Comparison of ENCODE assay signal across 8 cellular contexts in the genomic region with DNA sequence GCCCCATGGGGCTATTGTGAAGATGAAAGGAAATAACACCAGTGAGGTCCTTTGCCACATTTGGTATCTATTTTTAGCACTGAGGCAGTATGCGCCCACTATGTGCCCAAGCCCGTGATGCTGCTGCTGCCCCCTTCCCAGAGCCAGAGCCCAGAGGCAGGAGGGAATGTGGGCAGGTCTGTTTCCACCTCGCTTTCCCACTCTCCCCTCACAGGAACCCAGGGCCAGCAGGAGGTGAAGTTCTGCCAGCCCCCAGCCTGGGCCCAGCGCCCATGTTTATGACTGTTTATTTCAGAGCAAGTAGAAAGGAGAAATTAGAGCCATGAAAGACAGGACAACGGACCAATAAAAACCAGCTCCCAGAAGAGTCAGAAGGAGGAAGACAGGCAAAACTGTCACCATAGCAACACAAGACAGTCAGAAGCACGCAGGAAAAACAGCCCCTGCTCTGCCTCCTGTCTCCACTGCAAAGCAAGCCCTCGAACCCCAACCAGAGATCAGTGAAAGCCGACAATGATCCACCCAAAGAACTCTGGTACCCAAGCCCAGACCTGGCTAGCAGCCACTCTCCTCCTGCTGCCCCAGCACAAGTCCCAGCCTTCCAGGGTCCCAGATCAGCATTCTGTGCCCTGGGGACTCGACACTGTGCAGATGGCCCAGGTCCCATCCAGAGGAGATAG. TPM values are rescaled to one million over a fixed set of nuclear protein-coding genes. Genes with fewer than 3 reads are reported as not detected.
DNase-seq lines count a peak whose midpoint lies in the region; ATAC-seq lines count a peak whose summit lies in the region.

No MANE protein-coding gene starts in this region.

- DNase-seq in DMS53 (lab: John Stamatoyannopoulos, UW) (peak; percentile 15), DMS53 treated with DMSO at 0.1 percent for 48 hours (lab: John Stamatoyannopoulos, UW; ENCODE audit: unreplicated experiment) (no peak), NCI-H510A (lab: John Stamatoyannopoulos, UW) (peak; percentile 25), cerebellar cortex (ENCODE audit: low spot score) (peak; percentile 89), left lobe of liver (ENCODE audit: low spot score) (peak; percentile 54)
- no peak for DNase-seq in stimulated activated naive CD8-positive, alpha-beta T cell treated with anti-CD3 and anti-CD28 coated beads, Interleukin-15, amount 100 ng/mL, for 72 hours

- H3K4me1 Mint-ChIP-seq in stimulated activated naive CD8-positive, alpha-beta T cell treated with anti-CD3 and anti-CD28 coated beads, Interleukin-15, amount 100 ng/mL, for 72 hours = peaks cover 25% of the 10 kb centered on the region

- H3K9me3 Mint-ChIP-seq in stimulated activated naive CD8-positive, alpha-beta T cell treated with anti-CD3 and anti-CD28 coated beads, Interleukin-15, amount 100 ng/mL, for 72 hours = no peaks in the 10 kb centered on the region

- H3K4me3 Mint-ChIP-seq in stimulated activated naive CD8-positive, alpha-beta T cell treated with anti-CD3 and anti-CD28 coated beads, Interleukin-15, amount 100 ng/mL, for 72 hours = peak overlapping the region; percentile 69 to 74

- H3K27me3 Mint-ChIP-seq in stimulated activated naive CD8-positive, alpha-beta T cell treated with anti-CD3 and anti-CD28 coated beads, Interleukin-15, amount 100 ng/mL, for 72 hours = peaks cover 83% of the 10 kb centered on the region

- ATAC-seq in left lobe of liver (peak; percentile 33), HG03457 (IDR thresholded peaks at IDR 0.05; ENCODE audit: unreplicated experiment) (no peak), HG03095 (IDR thresholded peaks at IDR 0.05; ENCODE audit: unreplicated experiment) (no peak)
- ATAC-seq in stimulated activated naive CD8-positive, alpha-beta T cell treated with anti-CD3 and anti-CD28 coated beads, Interleukin-15, amount 100 ng/mL, for 72 hours = no peak

- H3K27ac Mint-ChIP-seq in stimulated activated naive CD8-positive, alpha-beta T cell treated with anti-CD3 and anti-CD28 coated beads, Interleukin-15, amount 100 ng/mL, for 72 hours = no peak overlapping the region

RNA-seq across cellular contexts. Expression of gene CYRIA, which starts 1.4 kb away (rescaled TPM):
- total RNA-seq in left lobe of liver = 1.7 TPM

Comparison
In these comparisons a context has a peak if more than half of its experiments do, and no peak if none do; other contexts are left out.
1. DNase-seq: peak in DMS53 (single experiment), NCI-H510A (single experiment), cerebellar cortex (single experiment) and left lobe of liver (single experiment); none in DMS53 treated with DMSO at 0.1 percent for 48 hours (single experiment) and stimulated activated naive CD8-positive, alpha-beta T cell treated with anti-CD3 and anti-CD28 coated beads, Interleukin-15, amount 100 ng/mL, for 72 hours (0 of 2).